ENCODE assay signal across 9 cellular contexts in the genomic region with DNA sequence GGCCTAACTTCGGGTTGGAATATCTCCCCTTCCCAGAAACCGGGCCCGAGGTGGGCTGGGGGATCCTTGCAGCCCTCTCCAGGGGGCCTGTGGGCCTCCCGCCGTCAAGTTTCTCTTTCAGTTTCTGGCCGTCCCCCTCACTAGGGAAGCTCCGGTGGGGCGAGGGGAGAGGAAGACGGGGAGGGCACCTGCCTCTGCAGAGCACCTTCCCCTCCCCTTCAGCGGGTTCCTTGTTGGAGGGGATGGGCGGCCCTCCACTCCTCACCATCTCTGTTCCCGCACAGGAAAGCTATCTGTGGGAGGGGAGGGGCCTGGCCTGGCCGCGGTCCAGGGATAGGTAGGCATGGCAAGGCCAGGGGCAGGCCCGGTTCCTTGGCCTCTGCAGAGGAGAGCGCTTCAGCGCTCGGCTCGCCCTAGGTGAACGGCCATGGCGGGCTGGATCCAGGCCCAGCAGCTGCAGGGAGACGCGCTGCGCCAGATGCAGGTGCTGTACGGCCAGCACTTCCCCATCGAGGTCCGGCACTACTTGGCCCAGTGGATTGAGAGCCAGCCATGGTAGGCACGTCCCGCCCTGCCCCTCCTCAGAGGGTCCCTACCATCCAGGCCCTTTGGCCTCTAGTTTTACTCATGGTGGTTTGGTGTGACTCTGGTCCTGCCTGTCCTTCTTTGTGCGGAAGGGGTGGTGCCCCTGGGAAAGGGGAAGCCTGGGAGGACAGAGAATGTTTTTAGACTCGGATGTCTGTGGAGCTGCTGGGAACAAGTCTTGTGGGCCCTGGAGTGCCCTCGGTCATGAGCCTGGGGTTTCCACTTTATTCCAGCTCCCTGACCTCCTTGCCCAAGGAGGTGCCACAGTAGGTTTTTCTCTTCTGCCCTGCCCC. TPM values are rescaled to one million over a fixed set of nuclear protein-coding genes. Genes with fewer than 3 reads are reported as not detected.
A peak's percentile ranks its signal among the peaks of the same experiment; 100 is the strongest.
DNase-seq lines count a peak whose midpoint lies in the region; ATAC-seq and TF ChIP-seq lines count a peak whose summit lies in the region.
"Had no signal": no experiment of that assay in that cellular context is flagged by ENCODE, and none has a peak within 500 bp of the region (broad histone marks: within the 10 kb centered on the region; RNA-seq: fewer than 3 reads in every experiment).

No MANE protein-coding gene starts in this region.

- no peak for TF ChIP-seq POLR2A in body of pancreas (IDR thresholded peaks at IDR 0.05)

- H3K27ac ChIP-seq in SU-DHL-6 (ENCODE audit: low read depth, low read length) = no peak overlapping the region
- H3K27ac ChIP-seq in body of pancreas = peak overlapping the region; percentile 8 to 85 (median 70)
- peak overlapping the region; percentile 95 for H3K27ac ChIP-seq in lower lobe of right lung
- H3K27ac ChIP-seq in WERI-Rb-1 = no peak overlapping the region
- H3K27ac ChIP-seq: SJSA1 had no signal

- H3K79me2 ChIP-seq in SU-DHL-6 (ENCODE audit: insufficient read depth, low read length) = no peaks in the 10 kb centered on the region

- H3K27me3 ChIP-seq in SU-DHL-6 (ENCODE audit: low read length) = no peaks in the 10 kb centered on the region
- H3K27me3 ChIP-seq in body of pancreas = no peaks in the 10 kb centered on the region
- no peaks in the 10 kb centered on the region for H3K27me3 ChIP-seq in lower lobe of right lung (ENCODE audit: low read depth)
- H3K27me3 ChIP-seq in WERI-Rb-1 (ENCODE audit: insufficient read depth, low read depth, severe bottlenecking) = no peaks in the 10 kb centered on the region
- H3K27me3 ChIP-seq: SJSA1 had no signal

- H3K36me3 ChIP-seq in SU-DHL-6 (ENCODE audit: low read length) = no peaks in the 10 kb centered on the region
- H3K36me3 ChIP-seq in body of pancreas (replicated peaks in 1 of 2; ENCODE audit: insufficient read depth in 1 of 2, low read depth in 2 of 2) = no peaks in the 10 kb centered on the region
- peaks cover 24% of the 10 kb centered on the region for H3K36me3 ChIP-seq in lower lobe of right lung
- no peaks in the 10 kb centered on the region for H3K36me3 ChIP-seq in WERI-Rb-1
- H3K36me3 ChIP-seq: SJSA1 had no signal

- H3K9me3 Mint-ChIP-seq in stimulated activated effector memory CD8-positive, alpha-beta T cell treated with anti-CD3 and anti-CD28 coated beads, Interleukin-12 subunit alpha, Interleukin-12 subunit beta, amount 100 ng/mL, for 72 hours = no peaks in the 10 kb centered on the region

- H2AFZ ChIP-seq in SU-DHL-6 (ENCODE audit: low read depth, low read length, severe bottlenecking) = no peak overlapping the region

- H3F3A ChIP-seq in SU-DHL-6 (ENCODE audit: insufficient read depth) = no peaks in the 10 kb centered on the region

- no peak for TF ChIP-seq CTCF in SU-DHL-6 (IDR thresholded peaks at IDR 0.05; ENCODE audit: insufficient read depth, low read length, poor library complexity, severe bottlenecking)
- no peak for TF ChIP-seq CTCF in body of pancreas (IDR thresholded peaks at IDR 0.05)
- no peak for TF ChIP-seq CTCF in lower lobe of right lung (IDR thresholded peaks at IDR 0.05)
- TF ChIP-seq CTCF in WERI-Rb-1 (IDR thresholded peaks at IDR 0.05; ENCODE audit: low read depth, low read length) = no peak

- WGBS in body of pancreas, 2 donors = 63 to 79% methylated on average over 12 to 32 of the region's 32 CpGs

- no peak for ATAC-seq in body of pancreas
- ATAC-seq in lower lobe of right lung = peak; percentile 8 to 10
- ATAC-seq in stimulated activated effector memory CD8-positive, alpha-beta T cell treated with anti-CD3 and anti-CD28 coated beads, Interleukin-12 subunit alpha, Interleukin-12 subunit beta, amount 100 ng/mL, for 72 hours = peak; percentile 56

- H3K9me3 ChIP-seq in SU-DHL-6 (ENCODE audit: insufficient read depth, low read length) (no peaks in the 10 kb centered on the region), body of pancreas (no peaks in the 10 kb centered on the region), lower lobe of right lung (no peaks in the 10 kb centered on the region), WERI-Rb-1 (ENCODE audit: severe bottlenecking) (no peaks in the 10 kb centered on the region)
- H3K9me3 ChIP-seq: SJSA1 had no signal

- peaks cover 67% of the 10 kb centered on the region for H3K4me1 Mint-ChIP-seq in stimulated activated effector memory CD8-positive, alpha-beta T cell treated with anti-CD3 and anti-CD28 coated beads, Interleukin-12 subunit alpha, Interleukin-12 subunit beta, amount 100 ng/mL, for 72 hours

- H3K9me2 ChIP-seq in SU-DHL-6 (replicated peaks; ENCODE audit: insufficient read depth, low read length) = no peaks in the 10 kb centered on the region

- H3K4me2 ChIP-seq in SU-DHL-6 (ENCODE audit: low read depth, low read length, poor library complexity, severe bottlenecking) = peak overlapping the region; percentile 37

- H3K4me3 ChIP-seq in SU-DHL-6 (ENCODE audit: insufficient read depth, low read length, poor library complexity, severe bottlenecking) (no peak overlapping the region), body of pancreas (peak overlapping the region in 1 of 2 donors; percentile 38), lower lobe of right lung (peak overlapping the region; percentile 74), WERI-Rb-1 (ENCODE audit: low read depth, low read length) (no peak overlapping the region)

- peak; percentile 54 for DNase-seq in GM19238 (ENCODE audit: insufficient read length, low spot score)
- DNase-seq in body of pancreas = peak; percentile 46 to 70 (median 64)
- DNase-seq in lower lobe of right lung = peak; percentile 68
- DNase-seq in stimulated activated effector memory CD8-positive, alpha-beta T cell treated with anti-CD3 and anti-CD28 coated beads, Interleukin-12 subunit alpha, Interleukin-12 subunit beta, amount 100 ng/mL, for 72 hours (ENCODE audit: low spot score in 2 of 2) = peak; percentile 35 to 86
- no peak for DNase-seq in LoVo (ENCODE audit: low spot score)
- DNase-seq in NCI-H1417 (lab: John Stamatoyannopoulos, UW) = no peak
- DNase-seq in WERI-Rb-1 = no peak

- H3K9ac ChIP-seq in SU-DHL-6 (ENCODE audit: low read length) = no peak overlapping the region

- peak overlapping the region; percentile 92 for H3K27ac Mint-ChIP-seq in stimulated activated effector memory CD8-positive, alpha-beta T cell treated with anti-CD3 and anti-CD28 coated beads, Interleukin-12 subunit alpha, Interleukin-12 subunit beta, amount 100 ng/mL, for 72 hours

- H3K4me1 ChIP-seq in body of pancreas = peaks cover 27% of the 10 kb centered on the region
- peaks cover 40% of the 10 kb centered on the region for H3K4me1 ChIP-seq in lower lobe of right lung

- H4K20me1 ChIP-seq in SU-DHL-6 (ENCODE audit: low read depth, low read length) = no peaks in the 10 kb centered on the region

- intact Hi-C loops in body of pancreas (cut with DNase I) = no loop called here
- intact Hi-C loops in lower lobe of right lung (cut with DNase I) = no loop called here

- peaks cover 81% of the 10 kb centered on the region for H3K36me3 Mint-ChIP-seq in stimulated activated effector memory CD8-positive, alpha-beta T cell treated with anti-CD3 and anti-CD28 coated beads, Interleukin-12 subunit alpha, Interleukin-12 subunit beta, amount 100 ng/mL, for 72 hours

- H3K4me3 Mint-ChIP-seq in stimulated activated effector memory CD8-positive, alpha-beta T cell treated with anti-CD3 and anti-CD28 coated beads, Interleukin-12 subunit alpha, Interleukin-12 subunit beta, amount 100 ng/mL, for 72 hours = peak overlapping the region; percentile 94

RNA-seq across cellular contexts. Expression of gene STAT5A, which starts 0.9 kb away (rescaled TPM):
- total RNA-seq in body of pancreas = 10 to 100 TPM; 25.2 to 52.1 TPM
- total RNA-seq in lower lobe of right lung = 53.3 TPM

RNA-seq across cellular contexts. Expression of gene STAT5B, which starts 13.0 kb away (rescaled TPM):
- 10 to 100 TPM; 35.3 TPM for total RNA-seq in body of pancreas
- total RNA-seq in lower lobe of right lung = 67.9 TPM

Comparison
In these comparisons a context has a peak if more than half of its experiments do, and no peak if none do; other contexts are left out.
1. DNase-seq: peak in GM19238 (single experiment), body of pancreas (4 of 4), lower lobe of right lung (single experiment) and stimulated activated effector memory CD8-positive, alpha-beta T cell treated with anti-CD3 and anti-CD28 coated beads, Interleukin-12 subunit alpha, Interleukin-12 subunit beta, amount 100 ng/mL, for 72 hours (2 of 2); none in LoVo (single experiment), NCI-H1417 (0 of 3) and WERI-Rb-1 (single experiment).
2. H3K27ac ChIP-seq: peak in body of pancreas (4 of 4) and lower lobe of right lung (single experiment); none in SU-DHL-6 (single experiment) and WERI-Rb-1 (single experiment).